8 cellular contexts compared by ENCODE assay signal in genomic region chr7:105336009-105336408, GRCh38. TPM values are rescaled to one million over a fixed set of nuclear protein-coding genes. Genes with fewer than 3 reads are reported as not detected.
DNase-seq lines count a peak whose midpoint lies in the region; ATAC-seq, FAIRE-seq and TF ChIP-seq lines count a peak whose summit lies in the region.

No MANE protein-coding gene starts in this region.

- H3K27me3 Mint-ChIP-seq in activated CD8-positive, alpha-beta T cell treated with anti-CD3 and anti-CD28 coated beads for 36 hours = no peaks in the 10 kb centered on the region
- H3K27me3 Mint-ChIP-seq in activated CD8-positive, alpha-beta T cell treated with anti-CD3 and anti-CD28 coated beads, Interleukin-2, amount 10 ng/mL, durations not matched to agents 7 days and 5 days (ENCODE audit: low read depth) = no peaks in the 10 kb centered on the region

- no peaks in the 10 kb centered on the region for H3K9me3 Mint-ChIP-seq in activated CD8-positive, alpha-beta T cell treated with anti-CD3 and anti-CD28 coated beads for 36 hours
- H3K9me3 Mint-ChIP-seq in activated CD8-positive, alpha-beta T cell treated with anti-CD3 and anti-CD28 coated beads, Interleukin-2, amount 10 ng/mL, durations not matched to agents 7 days and 5 days (ENCODE audit: insufficient read depth) = no peaks in the 10 kb centered on the region

- no peaks in the 10 kb centered on the region for H3K9me3 ChIP-seq in transverse colon

- H3K36me3 ChIP-seq in transverse colon = no peaks in the 10 kb centered on the region

- no peak overlapping the region for H3K27ac ChIP-seq in transverse colon
- H3K27ac ChIP-seq in coronary artery = no peak overlapping the region

- H3K36me3 Mint-ChIP-seq in activated CD8-positive, alpha-beta T cell treated with anti-CD3 and anti-CD28 coated beads for 36 hours (ENCODE audit: low read depth) = no peaks in the 10 kb centered on the region
- no peaks in the 10 kb centered on the region for H3K36me3 Mint-ChIP-seq in activated CD8-positive, alpha-beta T cell treated with anti-CD3 and anti-CD28 coated beads, Interleukin-2, amount 10 ng/mL, durations not matched to agents 7 days and 5 days (ENCODE audit: low read depth)

- no peak for ATAC-seq in activated CD8-positive, alpha-beta T cell treated with anti-CD3 and anti-CD28 coated beads for 36 hours
- ATAC-seq in activated CD8-positive, alpha-beta T cell treated with anti-CD3 and anti-CD28 coated beads, Interleukin-2, amount 10 ng/mL, durations not matched to agents 7 days and 5 days = no peak
- ATAC-seq in HG03378 (IDR thresholded peaks at IDR 0.05; ENCODE audit: unreplicated experiment) (no peak), GM21786 (IDR thresholded peaks at IDR 0.05; ENCODE audit: unreplicated experiment) (no peak)

- peaks cover 0 to 4% (median 0%) of the 10 kb centered on the region in 4 donors for H3K4me1 ChIP-seq in transverse colon

- no peaks in the 10 kb centered on the region for H3K27me3 ChIP-seq in transverse colon

- POLR2A ChIA-PET in activated CD8-positive, alpha-beta T cell treated with anti-CD3 and anti-CD28 coated beads for 36 hours (lab: Charles Lee) = no interaction called here
- POLR2A ChIA-PET in activated CD8-positive, alpha-beta T cell treated with anti-CD3 and anti-CD28 coated beads, Interleukin-2, amount 10 ng/mL, durations not matched to agents 7 days and 5 days (lab: Charles Lee) = no interaction called here

- no peak for TF ChIP-seq EP300 in transverse colon (IDR thresholded peaks at IDR 0.05; ENCODE audit: low read depth)

- H3K4me3 ChIP-seq in transverse colon (no peak overlapping the region), coronary artery (no peak overlapping the region)

- H3K4me3 Mint-ChIP-seq in activated CD8-positive, alpha-beta T cell treated with anti-CD3 and anti-CD28 coated beads for 36 hours = no peak overlapping the region
- no peak overlapping the region for H3K4me3 Mint-ChIP-seq in activated CD8-positive, alpha-beta T cell treated with anti-CD3 and anti-CD28 coated beads, Interleukin-2, amount 10 ng/mL, durations not matched to agents 7 days and 5 days

- no peak overlapping the region for H3K27ac Mint-ChIP-seq in activated CD8-positive, alpha-beta T cell treated with anti-CD3 and anti-CD28 coated beads for 36 hours
- H3K27ac Mint-ChIP-seq in activated CD8-positive, alpha-beta T cell treated with anti-CD3 and anti-CD28 coated beads, Interleukin-2, amount 10 ng/mL, durations not matched to agents 7 days and 5 days = no peak overlapping the region

- WGBS in transverse colon (ENCODE audit: low coverage in 1 of 2), 2 donors = 20 to 27% methylated on average over 1 of the region's 1 CpG

- CTCF ChIA-PET in activated CD8-positive, alpha-beta T cell treated with anti-CD3 and anti-CD28 coated beads for 36 hours (lab: Charles Lee) = interaction anchor here (1.2 kb wide), 1 partner anchor 68 kb away, joined by 3 read pairs; no protein-coding TSS in a partner anchor
- CTCF ChIA-PET in activated CD8-positive, alpha-beta T cell treated with anti-CD3 and anti-CD28 coated beads, Interleukin-2, amount 10 ng/mL, durations not matched to agents 7 days and 5 days (lab: Charles Lee) = no interaction called here

- intact Hi-C loops in activated CD8-positive, alpha-beta T cell treated with anti-CD3 and anti-CD28 coated beads for 36 hours (cut with micrococcal nuclease) = loop anchor here (10.0 kb wide), 1 partner anchor 351 kb away; no protein-coding TSS in a partner anchor
- intact Hi-C loops in transverse colon (cut with DNase I; ENCODE audit: low total_unique reads) = no loop called here

- in situ Hi-C loops in transverse colon (cut with MboI; ENCODE audit: low pct_ligation_motif_present in 1 of 4, low pct_unique_long_range_greater_than_20kb in 1 of 4, low sequenced_read_pairs in 3 of 4) = no loop called here

- no peak for DNase-seq in activated CD8-positive, alpha-beta T cell treated with anti-CD3 and anti-CD28 coated beads for 36 hours
- DNase-seq in activated CD8-positive, alpha-beta T cell treated with anti-CD3 and anti-CD28 coated beads, Interleukin-2, amount 10 ng/mL, durations not matched to agents 7 days and 5 days = no peak
- DNase-seq in RCC 7860 (ENCODE audit: low spot score) (no peak), frontal cortex (ENCODE audit: low spot score in 2 of 2) (no peak), transverse colon (no peak), coronary artery (ENCODE audit: low spot score) (no peak)

- no peak for TF ChIP-seq POLR2A in transverse colon (IDR thresholded peaks at IDR 0.05)

- H3K4me1 Mint-ChIP-seq in activated CD8-positive, alpha-beta T cell treated with anti-CD3 and anti-CD28 coated beads for 36 hours (ENCODE audit: low read depth) = peaks cover 23% of the 10 kb centered on the region
- peaks cover 7% of the 10 kb centered on the region for H3K4me1 Mint-ChIP-seq in activated CD8-positive, alpha-beta T cell treated with anti-CD3 and anti-CD28 coated beads, Interleukin-2, amount 10 ng/mL, durations not matched to agents 7 days and 5 days (ENCODE audit: low read depth)

- FAIRE-seq in RCC 7860 (lab: Jason Lieb, UNC) = peak; percentile 89
- FAIRE-seq in frontal cortex (lab: Jason Lieb, UNC) = peak; percentile 98

- TF ChIP-seq CTCF in activated CD8-positive, alpha-beta T cell treated with anti-CD3 and anti-CD28 coated beads for 36 hours (IDR thresholded peaks at IDR 0.05) = peak; percentile 53
- TF ChIP-seq CTCF in transverse colon (IDR thresholded peaks at IDR 0.05) (peak; percentile 26 to 50 (median 41)), coronary artery (IDR thresholded peaks at IDR 0.05) (no peak)

RNA-seq across cellular contexts. Expression of gene SRPK2, which starts 52.7 kb away (rescaled TPM):
- 10 to 100 TPM; 32.9 to 33.5 TPM for total RNA-seq in activated CD8-positive, alpha-beta T cell treated with anti-CD3 and anti-CD28 coated beads for 36 hours
- total RNA-seq in activated CD8-positive, alpha-beta T cell treated with anti-CD3 and anti-CD28 coated beads, Interleukin-2, amount 10 ng/mL, durations not matched to agents 7 days and 5 days = 10 to 100 TPM; 34.5 to 35.9 TPM
- total RNA-seq in frontal cortex = 249 TPM
- total RNA-seq in transverse colon = 10 to 100 TPM; 18.3 to 93.1 (median 43.8) TPM
